ENCODE assay signal across 18 cellular contexts in genomic region chr14:63671987-63672386, GRCh38. TPM values are rescaled to one million over a fixed set of nuclear protein-coding genes. Genes with fewer than 3 reads are reported as not detected.
DNase-seq lines count a peak whose midpoint lies in the region; ATAC-seq and TF ChIP-seq lines count a peak whose summit lies in the region.
"Had no signal": no experiment of that assay in that cellular context is flagged by ENCODE, and none has a peak within 500 bp of the region (broad histone marks: within the 10 kb centered on the region; RNA-seq: fewer than 3 reads in every experiment).

No MANE protein-coding gene starts in this region.

- H3K9me3 ChIP-seq in PC-3 (ENCODE audit: low read length) = no peaks in the 10 kb centered on the region
- H3K9me3 ChIP-seq: HAP-1, neutrophil, SJSA1 had no signal

- no peak overlapping the region for H2AFZ ChIP-seq in PC-3 (ENCODE audit: low read length)

- H3K36me3 ChIP-seq in PC-3 (ENCODE audit: low read depth, low read length) = no peaks in the 10 kb centered on the region
- H3K36me3 ChIP-seq: HAP-1, neutrophil had no signal

- H4K20me1 ChIP-seq in PC-3 (ENCODE audit: low read length) = no peaks in the 10 kb centered on the region

- no peak overlapping the region for H3K27ac ChIP-seq in PC-3 (ENCODE audit: low read length)
- H3K27ac ChIP-seq: neutrophil, SJSA1 had no signal

- DNase-seq in Caki2 (ENCODE audit: low read depth) (peak; percentile 15), left lobe of liver (ENCODE audit: low spot score) (no peak), anterior cingulate cortex (lab: John Stamatoyannopoulos, UW) (no peak), PC-3 (no peak), NCI-H128 (lab: John Stamatoyannopoulos, UW; ENCODE audit: unreplicated experiment) (no peak)
- no peak for DNase-seq in activated effector memory CD4-positive, alpha-beta T cell treated with Interleukin-2 at 50 U/mL for 16 hours
- DNase-seq: activated CD4-positive, alpha-beta T cell treated with anti-CD3 and anti-CD28 coated beads for 1 hour; activated naive CD4-positive, alpha-beta T cell treated with anti-CD3 and anti-CD28 coated beads for 36 hours; CD4-positive, CD25-positive, alpha-beta regulatory T cell; DND-41; NCI-H1694 treated with DMSO at 0.1 percent for 48 hours; NCI-H446 treated with DMSO at 0.1 percent for 48 hours; stimulated activated naive CD8-positive, alpha-beta T cell treated with anti-CD3 and anti-CD28 coated beads, Interleukin-15, amount 100 ng/mL, for 72 hours had no signal

- peaks cover 4% of the 10 kb centered on the region; the same call in 1 of the 2 replicates for H3K4me1 ChIP-seq in PC-3 (ENCODE audit: insufficient read depth, low read length)

- no peaks in the 10 kb centered on the region for H3K27me3 ChIP-seq in PC-3 (ENCODE audit: low read length)
- H3K27me3 ChIP-seq: neutrophil, SJSA1 had no signal

- POLR2A ChIA-PET in PC-3 (lab: Charles Lee; ENCODE audit: unreplicated experiment) = no interaction called here

- CTCF ChIA-PET in PC-3 (lab: Charles Lee) = no interaction called here

- H3F3A ChIP-seq in PC-3 (ENCODE audit: low read length, unreplicated experiment) = no peaks in the 10 kb centered on the region

- H3K9ac ChIP-seq in PC-3 (ENCODE audit: low read length) = no peak overlapping the region

- no peak overlapping the region for H3K4me2 ChIP-seq in PC-3 (ENCODE audit: low read length)

- no peak for TF ChIP-seq CTCF in PC-3 (conservative IDR thresholded peaks at IDR 0.05; ENCODE audit: low read depth, low read length)

- no peaks in the 10 kb centered on the region for H3K79me2 ChIP-seq in PC-3 (ENCODE audit: low read length)

- in situ Hi-C loops in Caki2 (cut with HindIII; ENCODE audit: low pct_unique_long_range_greater_than_20kb, low sequenced_read_pairs) = no loop called here

- peak; percentile 18 for ATAC-seq in GM19463 (IDR thresholded peaks at IDR 0.05; ENCODE audit: unreplicated experiment)
- peak; percentile 6 for ATAC-seq in HG03378 (IDR thresholded peaks at IDR 0.05; ENCODE audit: unreplicated experiment)
- peak; percentile 90 for ATAC-seq in left lobe of liver
- ATAC-seq in PC-3 = no peak
- ATAC-seq: stimulated activated naive CD8-positive, alpha-beta T cell treated with anti-CD3 and anti-CD28 coated beads, Interleukin-15, amount 100 ng/mL, for 72 hours had no signal

- intact Hi-C loops in PC-3 (cut with micrococcal nuclease) = no loop called here

- no peaks in the 10 kb centered on the region for H3K9me2 ChIP-seq in PC-3 (replicated peaks; ENCODE audit: low read length)

- no TSS peak for BruUV-seq in PC-3 (replicated peaks; lab: Mats Ljungman, UMichigan)

- H3K4me3 ChIP-seq in PC-3 (ENCODE audit: low read length) = no peak overlapping the region
- H3K4me3 ChIP-seq: HAP-1, SJSA1 had no signal

RNA-seq across cellular contexts. Expression of gene WDR89, which starts 30.3 kb away (rescaled TPM):
- total RNA-seq in Caki2 (2014; rRNA removed; shearing (Covaris generic); ENCODE audit: low replicate concordance) = 4.3 and 10.9 TPM in 2 replicates
- 6.1 TPM for total RNA-seq in left lobe of liver
- 12.1 and 19.0 TPM in 2 replicates for total RNA-seq in PC-3 (2014; rRNA removed)

RNA-seq across cellular contexts. Expression of gene SGPP1, which starts 55.9 kb away (rescaled TPM):
- total RNA-seq in Caki2 (2014; rRNA removed; shearing (Covaris generic); ENCODE audit: low replicate concordance) = 10.9 and 13.3 TPM in 2 replicates
- 15.5 TPM for total RNA-seq in left lobe of liver
- 15.9 and 19.3 TPM in 2 replicates for total RNA-seq in PC-3 (2014; rRNA removed)
